18 cellular contexts compared by ENCODE assay signal in genomic region chr1:14182801-14183200, GRCh38.
DNase-seq lines count a peak whose midpoint lies in the region; ATAC-seq and TF ChIP-seq lines count a peak whose summit lies in the region.
"Had no signal": no experiment of that assay in that cellular context is flagged by ENCODE, and none has a peak within 500 bp of the region (broad histone marks: within the 10 kb centered on the region; RNA-seq: fewer than 3 reads in every experiment).

No MANE protein-coding gene starts in this region.

- peaks cover 25% of the 10 kb centered on the region for H3K4me1 ChIP-seq in DND-41 (ENCODE audit: insufficient read depth, low read length)
- peaks cover 39% of the 10 kb centered on the region for H3K4me1 ChIP-seq in KMS-11 (ENCODE audit: low read depth, poor library complexity, severe bottlenecking)
- peaks cover 33% of the 10 kb centered on the region for H3K4me1 ChIP-seq in iPS-20b (ENCODE audit: insufficient read depth, low read length)
- H3K4me1 ChIP-seq: A549 had no signal

- no peaks in the 10 kb centered on the region for H3K36me3 ChIP-seq in DND-41 (ENCODE audit: insufficient read depth, low read length)
- H3K36me3 ChIP-seq in KMS-11 (ENCODE audit: insufficient read depth), result no peaks in the 10 kb centered on the region
- no peaks in the 10 kb centered on the region for H3K36me3 ChIP-seq in iPS-20b (ENCODE audit: insufficient read depth, low read depth, low read length)

- H3K27me3 ChIP-seq in DND-41 (ENCODE audit: insufficient read depth, low read length, poor library complexity) (peaks cover 71% of the 10 kb centered on the region), KMS-11 (ENCODE audit: insufficient read depth, low read depth) (no peaks in the 10 kb centered on the region), iPS-20b (ENCODE audit: insufficient read depth, low read length) (no peaks in the 10 kb centered on the region)

- DNase-seq in DND-41 (peak; percentile 18), OCI-M1 (lab: John Stamatoyannopoulos, UW) (peak; percentile 0), DMS153 treated with DMSO at 0.1 percent for 48 hours (lab: John Stamatoyannopoulos, UW; ENCODE audit: unreplicated experiment) (no peak), hypothalamus (lab: John Stamatoyannopoulos, UW) (no peak), RPMI8226 (no peak)
- DNase-seq: GOT3; KBM-7; NCI-H1436; NCI-H2029; NCI-H345; NCI-H526 treated with DMSO at 0.1 percent for 48 hours; NK-92 treated with Interleukin-12 subunit alpha and Interleukin-12 subunit beta, amount 100 ng/mL, for 24 hours; SHP77 treated with DMSO at 0.1 percent for 48 hours; T-helper 1 cell had no signal

- H3K4me3 ChIP-seq in DND-41 (ENCODE audit: low read depth in 1 of 2, low read length in 2 of 2), result no peak overlapping the region
- no peak overlapping the region for H3K4me3 ChIP-seq in KMS-11 (IDR thresholded peaks at IDR 0.05; ENCODE audit: insufficient read depth, low read depth, low read length)
- H3K4me3 ChIP-seq in iPS-20b (ENCODE audit: low read length), result no peak overlapping the region
- H3K4me3 ChIP-seq: A549 had no signal

- H3K79me2 ChIP-seq in DND-41 (ENCODE audit: insufficient read depth, low read length) (no peaks in the 10 kb centered on the region), KMS-11 (ENCODE audit: insufficient read depth, low read depth) (no peaks in the 10 kb centered on the region)

- no peak overlapping the region for H3K9ac ChIP-seq in DND-41 (ENCODE audit: low read depth, low read length)
- no peak overlapping the region for H3K9ac ChIP-seq in KMS-11
- H3K9ac ChIP-seq in iPS-20b (ENCODE audit: low read depth, low read length), result no peak overlapping the region; the same call in 1 of the 2 replicates

- TF ChIP-seq CTCF in DND-41 (IDR thresholded peaks at IDR 0.05; ENCODE audit: borderline replicate concordance, extremely low read depth, low read length, poor library complexity, severe bottlenecking) (no peak), KMS-11 (conservative IDR thresholded peaks at IDR 0.05; ENCODE audit: low read depth, low read length) (no peak)

- H4K20me1 ChIP-seq in DND-41 (ENCODE audit: insufficient read depth, low read length), result 0 out of 2 replicates have a peak, but pooled peaks cover 5% of the 10 kb centered on the region
- H4K20me1 ChIP-seq in KMS-11 (ENCODE audit: insufficient read depth), result no peaks in the 10 kb centered on the region

- H3K4me2 ChIP-seq in DND-41 (ENCODE audit: insufficient read depth, low read length) (no peak overlapping the region), KMS-11 (peak overlapping the region; percentile 8; the same call in 1 of the 2 replicates)
- H3K4me2 ChIP-seq: A549 had no signal

- no peak overlapping the region for H3K27ac ChIP-seq in DND-41 (ENCODE audit: low read length)
- no peak overlapping the region for H3K27ac ChIP-seq in KMS-11
- H3K27ac ChIP-seq in iPS-20b (ENCODE audit: low read length), result peak overlapping the region; percentile 15
- H3K27ac ChIP-seq: A549, C4-2B had no signal

- ATAC-seq in DND-41 (ENCODE audit: insufficient read depth, low read depth), result peak; percentile 79
- ATAC-seq: A549 had no signal

- H3K9me3 ChIP-seq in DND-41 (ENCODE audit: insufficient read depth, low read length, severe bottlenecking) (no peaks in the 10 kb centered on the region), iPS-20b (ENCODE audit: insufficient read depth, low read depth, low read length) (no peaks in the 10 kb centered on the region)
- H3K9me3 ChIP-seq: A549 had no signal

- H2AFZ ChIP-seq in DND-41 (ENCODE audit: low read depth, low read length) (no peak overlapping the region), KMS-11 (ENCODE audit: low read depth) (no peak overlapping the region)

Comparison
In these comparisons a context has a peak if more than half of its experiments do, and no peak if none do; other contexts are left out.
1. DNase-seq: peak in DND-41 (single experiment) and OCI-M1 (single experiment); none in DMS153 treated with DMSO at 0.1 percent for 48 hours (single experiment), hypothalamus (0 of 51) and RPMI8226 (single experiment).